10 cellular contexts compared by ENCODE assay signal in genomic region chr20:14838663-14839650, GRCh38.
A peak's percentile ranks its signal among the peaks of the same experiment; 100 is the strongest.
DNase-seq lines count a peak whose midpoint lies in the region; ATAC-seq, FAIRE-seq and TF ChIP-seq lines count a peak whose summit lies in the region.
"Had no signal": no experiment of that assay in that cellular context is flagged by ENCODE, and none has a peak within 500 bp of the region (broad histone marks: within the 10 kb centered on the region; RNA-seq: fewer than 3 reads in every experiment).

No MANE protein-coding gene starts in this region.

- H3K4me1 Mint-ChIP-seq in T-helper 2 cell treated with Interferon-gamma antibody and Interleukin-4, amounts not matched to agents 5 μg/mL and 100 μg/mL, for 36 hours (ENCODE audit: low read depth), result no peaks in the 10 kb centered on the region
- H3K4me1 Mint-ChIP-seq: CD4-positive, CD25-positive, alpha-beta regulatory T cell had no signal

- dilution Hi-C loops in endothelial cell of umbilical vein (cut with MboI; ENCODE audit: extremely low pct_ligation_motif_present, low sequenced_read_pairs), result no loop called here

- H3K27me3 ChIP-seq in endothelial cell of umbilical vein (ENCODE audit: control insufficient read depth in 2 of 2, insufficient read depth in 2 of 2, low read length in 2 of 2), result no peaks in the 10 kb centered on the region

- intact Hi-C loops in endothelial cell of umbilical vein (cut with micrococcal nuclease), result no loop called here

- no peak for FAIRE-seq in endothelial cell of umbilical vein (lab: Jason Lieb, UNC)

- H3K4me3 Mint-ChIP-seq in T-helper 2 cell treated with Interferon-gamma antibody and Interleukin-4, amounts not matched to agents 5 μg/mL and 100 μg/mL, for 36 hours, result no peak overlapping the region
- H3K4me3 Mint-ChIP-seq: activated CD8-positive, alpha-beta T cell treated with anti-CD3 and anti-CD28 coated beads, Interleukin-2, amount 10 ng/mL, durations not matched to agents 7 days and 5 days; CD4-positive, CD25-positive, alpha-beta regulatory T cell had no signal

- no peak for TF ChIP-seq POLR2A in endothelial cell of umbilical vein (IDR thresholded peaks at IDR 0.05; ENCODE audit: low read depth, low read length)

- no peak overlapping the region for H3K4me2 ChIP-seq in endothelial cell of umbilical vein (ENCODE audit: insufficient read depth, low read length)

- H3K36me3 Mint-ChIP-seq in T-helper 2 cell treated with Interferon-gamma antibody and Interleukin-4, amounts not matched to agents 5 μg/mL and 100 μg/mL, for 36 hours (ENCODE audit: low read depth), result no peaks in the 10 kb centered on the region
- H3K36me3 Mint-ChIP-seq: CD4-positive, CD25-positive, alpha-beta regulatory T cell had no signal

- H3K9me3 Mint-ChIP-seq in T-helper 2 cell treated with Interferon-gamma antibody and Interleukin-4, amounts not matched to agents 5 μg/mL and 100 μg/mL, for 36 hours, result peaks cover 11% of the 10 kb centered on the region

- no peaks in the 10 kb centered on the region for H3K79me2 ChIP-seq in endothelial cell of umbilical vein (ENCODE audit: control insufficient read depth, insufficient read depth, low read length)

- no peak overlapping the region for H3K9ac ChIP-seq in endothelial cell of umbilical vein (replicated peaks; ENCODE audit: extremely low read depth, insufficient read depth, low read length)

- no peaks in the 10 kb centered on the region for H3K27me3 Mint-ChIP-seq in T-helper 2 cell treated with Interferon-gamma antibody and Interleukin-4, amounts not matched to agents 5 μg/mL and 100 μg/mL, for 36 hours (ENCODE audit: low read depth)
- H3K27me3 Mint-ChIP-seq: CD4-positive, CD25-positive, alpha-beta regulatory T cell had no signal

- BruUV-seq in endothelial cell of umbilical vein (replicated peaks; lab: Mats Ljungman, UMichigan), result no TSS peak

- H3K27ac ChIP-seq in endothelial cell of umbilical vein (ENCODE audit: insufficient read depth, low read depth, low read length), result no peak overlapping the region

- no peaks in the 10 kb centered on the region for H3K9me1 ChIP-seq in endothelial cell of umbilical vein (replicated peaks; ENCODE audit: control insufficient read depth, extremely low read depth, insufficient read depth, low read length)

- H3K27ac Mint-ChIP-seq in T-helper 2 cell treated with Interferon-gamma antibody and Interleukin-4, amounts not matched to agents 5 μg/mL and 100 μg/mL, for 36 hours, result no peak overlapping the region
- H3K27ac Mint-ChIP-seq: activated CD8-positive, alpha-beta T cell treated with anti-CD3 and anti-CD28 coated beads, Interleukin-2, amount 10 ng/mL, durations not matched to agents 7 days and 5 days; CD4-positive, CD25-positive, alpha-beta regulatory T cell had no signal

- CTCF ChIA-PET in endothelial cell of umbilical vein (lab: Charles Lee), result interaction anchor here (0.9 to 1.3 kb wide), 3 partner anchors 9 to 19 kb away, joined by 3 to 5 read pairs (median 3); no protein-coding TSS in a partner anchor

- POLR2A ChIA-PET in endothelial cell of umbilical vein (lab: Charles Lee), result no interaction called here

- H3K4me3 ChIP-seq in GM12865 (ENCODE audit: low read depth, low read length) (no peak overlapping the region), endothelial cell of umbilical vein (replicated peaks in 1 of 3; ENCODE audit: insufficient read depth in 1 of 3, low read depth in 1 of 3, low read length in 3 of 3) (no peak overlapping the region)

- TF ChIP-seq CTCF in GM12865 (IDR thresholded peaks at IDR 0.05; ENCODE audit: insufficient read depth, low read depth, low read length, missing control alignments), result no peak
- no peak for TF ChIP-seq CTCF in endothelial cell of umbilical vein (IDR thresholded peaks at IDR 0.05; ENCODE audit: extremely low read depth in 1 of 2, insufficient read depth in 1 of 2, low read depth in 1 of 2, low read length in 2 of 2)

- no peak overlapping the region for H2AFZ ChIP-seq in endothelial cell of umbilical vein (ENCODE audit: low read depth, low read length)

- no peaks in the 10 kb centered on the region for H3K9me3 ChIP-seq in endothelial cell of umbilical vein (replicated peaks; ENCODE audit: control insufficient read depth, insufficient read depth, low read length)

- DNase-seq in GM12865 (ENCODE audit: low read depth), result peak; percentile 77
- peak; percentile 52 for DNase-seq in endothelial cell of umbilical vein (ENCODE audit: low read depth, low spot score)
- DNase-seq in stimulated activated CD4-positive, alpha-beta T cell treated with anti-CD3 and anti-CD28 coated beads, Interleukin-1b, Interleukin-23, amount 100 ng/mL, for 48 hours, result no peak
- no peak for DNase-seq in T-helper 2 cell treated with Interferon-gamma antibody and Interleukin-4, amounts not matched to agents 5 μg/mL and 100 μg/mL, for 36 hours (ENCODE audit: low spot score)
- DNase-seq in pons (ENCODE audit: low spot score), result no peak
- DNase-seq in HUDEP-2 (lab: John Stamatoyannopoulos, UW; ENCODE audit: unreplicated experiment in 76 of 76), result no peak
- DNase-seq: activated CD8-positive, alpha-beta T cell treated with anti-CD3 and anti-CD28 coated beads, Interleukin-2, amount 10 ng/mL, durations not matched to agents 7 days and 5 days; CD4-positive, CD25-positive, alpha-beta regulatory T cell had no signal

- no peaks in the 10 kb centered on the region for H3K36me3 ChIP-seq in endothelial cell of umbilical vein (ENCODE audit: control insufficient read depth in 2 of 2, extremely low read depth in 1 of 2, insufficient read depth in 2 of 2, low read length in 2 of 2)

- H3K4me1 ChIP-seq in endothelial cell of umbilical vein (ENCODE audit: control insufficient read depth, extremely low read depth, insufficient read depth, low read length), result no peaks in the 10 kb centered on the region

- H4K20me1 ChIP-seq in endothelial cell of umbilical vein (replicated peaks; ENCODE audit: control insufficient read depth, extremely low read depth, insufficient read depth, low read length), result no peaks in the 10 kb centered on the region

- ATAC-seq in GM21529 (IDR thresholded peaks at IDR 0.05; ENCODE audit: unreplicated experiment) (peak; percentile 81), HG03442 (IDR thresholded peaks at IDR 0.05; ENCODE audit: unreplicated experiment) (peak; percentile 95)
- ATAC-seq: activated CD8-positive, alpha-beta T cell treated with anti-CD3 and anti-CD28 coated beads, Interleukin-2, amount 10 ng/mL, durations not matched to agents 7 days and 5 days had no signal

TF ChIP-seq in endothelial cell of umbilical vein, 7 proteins besides CTCF, POLR2A, EP300 and RAD21:
- TF ChIP-seq JUN (IDR thresholded peaks at IDR 0.05; ENCODE audit: borderline replicate concordance, insufficient read depth, insufficient read length, low read depth) (no peak), EZH2 (IDR thresholded peaks at IDR 0.05; ENCODE audit: borderline replicate concordance, low read depth, low read length, severe bottlenecking) (no peak), POLR2AphosphoS5 (IDR thresholded peaks at IDR 0.05; ENCODE audit: insufficient read depth, low read depth, low read length) (no peak), GATA2 (IDR thresholded peaks at IDR 0.05; ENCODE audit: insufficient read depth, insufficient read length, low read depth, low read length) (no peak), MAX (IDR thresholded peaks at IDR 0.05; ENCODE audit: insufficient read depth, insufficient read length) (no peak), MYC (IDR thresholded peaks at IDR 0.05; ENCODE audit: low read depth, low read length) (no peak), FOS (IDR thresholded peaks at IDR 0.05; ENCODE audit: borderline replicate concordance, insufficient read depth, low read length) (no peak)
TF ChIP-seq in endothelial cell of umbilical vein: peak in this region for 0.

Comparison
In these comparisons a context has a peak if more than half of its experiments do, and no peak if none do; other contexts are left out.
1. DNase-seq: peak in GM12865 (single experiment) and endothelial cell of umbilical vein (single experiment); none in stimulated activated CD4-positive, alpha-beta T cell treated with anti-CD3 and anti-CD28 coated beads, Interleukin-1b, Interleukin-23, amount 100 ng/mL, for 48 hours (single experiment), T-helper 2 cell treated with Interferon-gamma antibody and Interleukin-4, amounts not matched to agents 5 μg/mL and 100 μg/mL, for 36 hours (single experiment), pons (single experiment) and HUDEP-2 (0 of 76).